ENCODE assay signal across 34 cellular contexts in the genomic region with DNA sequence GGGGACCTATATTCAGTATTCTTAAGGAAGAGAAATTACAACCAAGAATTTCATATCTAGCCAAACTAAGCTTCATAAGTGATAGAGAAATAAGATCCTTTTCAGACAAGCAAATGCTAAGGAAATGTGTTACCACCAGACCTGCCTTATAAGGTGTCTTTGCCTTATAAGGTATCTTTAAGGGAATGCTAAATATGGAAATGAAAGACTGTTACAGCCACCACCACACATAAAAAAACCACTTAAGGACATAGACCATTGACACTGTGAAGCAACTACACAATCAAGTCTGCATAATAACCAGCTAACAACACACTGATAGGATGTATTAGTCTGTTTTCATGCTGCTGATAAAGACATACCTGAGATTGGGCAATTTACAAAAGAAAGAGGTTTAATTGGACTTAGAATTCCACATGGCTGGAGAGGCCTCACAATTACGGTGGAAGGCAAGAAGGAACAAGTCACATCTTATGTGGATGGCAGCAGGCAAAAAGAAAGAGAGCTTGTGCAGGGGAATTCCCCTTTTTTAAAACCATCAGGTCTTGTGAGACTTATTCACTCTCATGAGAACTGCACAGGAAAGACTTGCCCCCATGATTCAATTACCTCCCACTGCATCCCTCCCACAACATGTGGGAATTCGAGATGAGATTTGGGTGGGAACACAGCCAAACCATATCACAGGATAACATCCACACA.
DNase-seq lines count a peak whose midpoint lies in the region; ATAC-seq and TF ChIP-seq lines count a peak whose summit lies in the region.
"Had no signal": no experiment of that assay in that cellular context is flagged by ENCODE, and none has a peak within 500 bp of the region (broad histone marks: within the 10 kb centered on the region; RNA-seq: fewer than 3 reads in every experiment).

No MANE protein-coding gene starts in this region.

- H3K9ac ChIP-seq in H9 (ENCODE audit: extremely low read depth, insufficient read length, low read length): no peak overlapping the region

- no peak overlapping the region for H2BK20ac ChIP-seq in H9 (ENCODE audit: low read depth, low read length, poor library complexity, severe bottlenecking)

- no peak overlapping the region for H4K8ac ChIP-seq in H9 (replicated peaks; ENCODE audit: insufficient read length, low read depth, low read length)

- no peaks in the 10 kb centered on the region for H3K27me3 Mint-ChIP-seq in H9 (ENCODE audit: low read depth)
- H3K27me3 Mint-ChIP-seq: activated naive CD4-positive, alpha-beta T cell treated with anti-CD3 and anti-CD28 coated beads, Interleukin-2, amount 10 ng/mL, durations not matched to agents 7 days and 5 days had no signal

- in situ Hi-C loops in SK-MEL-5 (cut with HindIII; ENCODE audit: low pct_unique_long_range_greater_than_20kb, low sequenced_read_pairs): no loop called here

- H3K18ac ChIP-seq in H9 (ENCODE audit: insufficient read length, low read depth, low read length): no peak overlapping the region

- H3K27me3 ChIP-seq in foreskin keratinocyte: no peaks in the 10 kb centered on the region
- no peaks in the 10 kb centered on the region for H3K27me3 ChIP-seq in H9 (ENCODE audit: insufficient read depth, low read length)
- H3K27me3 ChIP-seq: breast epithelium, transverse colon had no signal

- H3K27ac Mint-ChIP-seq in H9: peak overlapping the region in 1 of 3 experiments; percentile 65; a peak in 3 of 7 replicates
- H3K27ac Mint-ChIP-seq: activated CD8-positive, alpha-beta T cell treated with anti-CD3 and anti-CD28 coated beads for 36 hours; activated naive CD4-positive, alpha-beta T cell treated with anti-CD3 and anti-CD28 coated beads, Interleukin-2, amount 10 ng/mL, durations not matched to agents 7 days and 5 days; activated T-helper 1 cell treated with anti-CD3 and anti-CD28 coated beads, Interleukin-12 subunit alpha, Interleukin-12 subunit beta, Interleukin-2, Interleukin-4 antibody, amounts not matched to agents 30 ng/mL and 10 ng/mL and 1 ng/mL, durations not matched to agents 14 hours and 24 hours and 36 hours; natural killer cell had no signal

- H4K20me1 ChIP-seq in H9 (ENCODE audit: control insufficient read depth, insufficient read depth, insufficient read length): no peaks in the 10 kb centered on the region

- no peaks in the 10 kb centered on the region for H3K79me1 ChIP-seq in H9 (ENCODE audit: insufficient read depth, low read depth, low read length, poor library complexity, severe bottlenecking)

- H2AK5ac ChIP-seq in H9 (ENCODE audit: insufficient read length, low read length): no peak overlapping the region

- H3K23me2 ChIP-seq in H9 (ENCODE audit: insufficient read length, low read depth, low read length, poor library complexity, severe bottlenecking): no peaks in the 10 kb centered on the region

- no peak overlapping the region for H4K91ac ChIP-seq in H9 (ENCODE audit: insufficient read length, low read depth, low read length)

- no peak overlapping the region for H2BK5ac ChIP-seq in H9 (ENCODE audit: insufficient read length, low read length)

- H3K56ac ChIP-seq in H9 (ENCODE audit: insufficient read length, low read depth, low read length): no peak overlapping the region

- WGBS in H9 (ENCODE audit: extremely low coverage, insufficient read length, low lambda C conversion rate): no CpG with 5 or more reads among the region's 2 CpGs

- H3K27ac ChIP-seq in foreskin keratinocyte: peak overlapping the region; percentile 65
- H3K27ac ChIP-seq in H9 (ENCODE audit: insufficient read length, low read depth, low read length): no peak overlapping the region
- H3K27ac ChIP-seq: A549, breast epithelium, lower lobe of right lung, prostate gland, transverse colon had no signal

- no peak for TF ChIP-seq CTCF in foreskin keratinocyte (conservative IDR thresholded peaks at IDR 0.05)
- TF ChIP-seq CTCF in H9 (conservative IDR thresholded peaks at IDR 0.05): no peak

- DNase-seq in SK-MEL-5 (ENCODE audit: low read depth, low spot score): peak; percentile 25
- DNase-seq in foreskin keratinocyte: peak; percentile 94 to 95
- DNase-seq in cerebellar nuclear complex (lab: John Stamatoyannopoulos, UW): no peak
- DNase-seq in left lobe of liver (ENCODE audit: low spot score): no peak
- no peak for DNase-seq in H9
- no peak for DNase-seq in NCI-H446 (lab: John Stamatoyannopoulos, UW)
- DNase-seq: activated CD8-positive, alpha-beta memory T cell treated with anti-CD3 and anti-CD28 coated beads, Interleukin-2, amount 50 U/mL, for 48 hours; activated CD8-positive, alpha-beta T cell treated with anti-CD3 and anti-CD28 coated beads for 36 hours; activated naive CD4-positive, alpha-beta T cell treated with anti-CD3 and anti-CD28 coated beads, Interleukin-2, amount 10 ng/mL, durations not matched to agents 7 days and 5 days; amygdala; Calu3; DMS79 treated with DMSO at 0.1 percent for 48 hours; erythroblast; GDM1; kidney glomerular epithelial cell; lower lobe of right lung; natural killer cell; NCI-H1417 treated with DMSO at 0.1 percent for 48 hours; NCI-H2081; NCI-H345; NCI-H748 treated with DMSO at 0.1 percent for 48 hours; occipital lobe; SHP77 treated with DMSO at 0.1 percent for 48 hours; stimulated activated CD4-positive, alpha-beta T cell treated with anti-CD3 and anti-CD28 coated beads, Interleukin-4, amount 100 ng/mL, for 24 hours; SW 1271; transverse colon had no signal

- no peak overlapping the region for H3K23ac ChIP-seq in H9 (ENCODE audit: insufficient read length, low read depth, low read length)

- no peak overlapping the region for H2BK12ac ChIP-seq in H9 (ENCODE audit: insufficient read length, low read depth, low read length)

- peak; percentile 60 for ATAC-seq in GM18502 (IDR thresholded peaks at IDR 0.05; ENCODE audit: poor library complexity, unreplicated experiment)
- ATAC-seq in HG02623 (IDR thresholded peaks at IDR 0.05; ENCODE audit: unreplicated experiment): peak; percentile 47
- peak; percentile 89 for ATAC-seq in foreskin keratinocyte
- ATAC-seq in left lobe of liver: no peak
- ATAC-seq: A549; activated CD8-positive, alpha-beta T cell treated with anti-CD3 and anti-CD28 coated beads for 36 hours; HepG2; lower lobe of right lung; natural killer cell; Panc1 had no signal

- H4K5ac ChIP-seq in H9 (ENCODE audit: insufficient read length, low read depth, low read length): no peak overlapping the region

- no peak overlapping the region for H2BK120ac ChIP-seq in H9 (ENCODE audit: low read depth, low read length, poor library complexity, severe bottlenecking)

- peaks cover 17 to 22% of the 10 kb centered on the region in 2 experiments for H3K9me3 Mint-ChIP-seq in H9
- H3K9me3 Mint-ChIP-seq: activated T-helper 1 cell treated with anti-CD3 and anti-CD28 coated beads, Interleukin-12 subunit alpha, Interleukin-12 subunit beta, Interleukin-2, Interleukin-4 antibody, amounts not matched to agents 30 ng/mL and 10 ng/mL and 1 ng/mL, durations not matched to agents 14 hours and 24 hours and 36 hours had no signal

- H2AFZ ChIP-seq in H9 (ENCODE audit: low read length): no peak overlapping the region

- no peak overlapping the region for H3T11ph ChIP-seq in H9 (ENCODE audit: low read length)

- peaks cover 10% of the 10 kb centered on the region for H3K4me1 ChIP-seq in foreskin keratinocyte
- H3K4me1 ChIP-seq in H9 (ENCODE audit: insufficient read depth, low read length): no peaks in the 10 kb centered on the region; the same call in 1 of the 2 replicates
- H3K4me1 ChIP-seq: A549, breast epithelium, lower lobe of right lung, prostate gland, transverse colon had no signal

- no peak overlapping the region for H3K4me3 Mint-ChIP-seq in H9
- H3K4me3 Mint-ChIP-seq: activated CD8-positive, alpha-beta T cell treated with anti-CD3 and anti-CD28 coated beads for 36 hours; activated naive CD4-positive, alpha-beta T cell treated with anti-CD3 and anti-CD28 coated beads, Interleukin-2, amount 10 ng/mL, durations not matched to agents 7 days and 5 days; activated T-helper 1 cell treated with anti-CD3 and anti-CD28 coated beads, Interleukin-12 subunit alpha, Interleukin-12 subunit beta, Interleukin-2, Interleukin-4 antibody, amounts not matched to agents 30 ng/mL and 10 ng/mL and 1 ng/mL, durations not matched to agents 14 hours and 24 hours and 36 hours; natural killer cell had no signal

- H3K79me2 ChIP-seq in H9 (ENCODE audit: insufficient read depth, low read length): no peaks in the 10 kb centered on the region

- H3K14ac ChIP-seq in H9 (ENCODE audit: insufficient read depth, low read length): no peak overlapping the region

- H3K9me3 ChIP-seq in H9 (ENCODE audit: control insufficient read depth, low read depth, low read length): peaks cover 8% of the 10 kb centered on the region
- H3K9me3 ChIP-seq: A549, lower lobe of right lung, prostate gland, transverse colon had no signal

- H2BK15ac ChIP-seq in H9 (ENCODE audit: low read depth, low read length): no peak overlapping the region

- H3K4ac ChIP-seq in H9 (ENCODE audit: low read depth, low read length): no peak overlapping the region

- H3K4me1 Mint-ChIP-seq in H9: peaks cover 14% of the 10 kb centered on the region in 2 experiments
- H3K4me1 Mint-ChIP-seq: activated naive CD4-positive, alpha-beta T cell treated with anti-CD3 and anti-CD28 coated beads, Interleukin-2, amount 10 ng/mL, durations not matched to agents 7 days and 5 days; natural killer cell had no signal

- H3K4me2 ChIP-seq in H9 (ENCODE audit: insufficient read depth, insufficient read length, low read length): no peak overlapping the region
- H3K4me2 ChIP-seq: A549 had no signal

- H3K36me3 Mint-ChIP-seq in H9 (ENCODE audit: insufficient read depth in 1 of 3, low read depth in 3 of 3): peaks cover 16 to 25% (median 21%) of the 10 kb centered on the region in 3 experiments
- H3K36me3 Mint-ChIP-seq: activated naive CD4-positive, alpha-beta T cell treated with anti-CD3 and anti-CD28 coated beads, Interleukin-2, amount 10 ng/mL, durations not matched to agents 7 days and 5 days; natural killer cell had no signal

Comparison
In these comparisons a context has a peak if more than half of its experiments do, and no peak if none do; other contexts are left out.
1. DNase-seq: peak in SK-MEL-5 (single experiment) and foreskin keratinocyte (2 of 2); none in cerebellar nuclear complex (0 of 2), left lobe of liver (single experiment), H9 (single experiment) and NCI-H446 (0 of 2).